Comparison of ENCODE assay signal across 25 cellular contexts in the genomic region with DNA sequence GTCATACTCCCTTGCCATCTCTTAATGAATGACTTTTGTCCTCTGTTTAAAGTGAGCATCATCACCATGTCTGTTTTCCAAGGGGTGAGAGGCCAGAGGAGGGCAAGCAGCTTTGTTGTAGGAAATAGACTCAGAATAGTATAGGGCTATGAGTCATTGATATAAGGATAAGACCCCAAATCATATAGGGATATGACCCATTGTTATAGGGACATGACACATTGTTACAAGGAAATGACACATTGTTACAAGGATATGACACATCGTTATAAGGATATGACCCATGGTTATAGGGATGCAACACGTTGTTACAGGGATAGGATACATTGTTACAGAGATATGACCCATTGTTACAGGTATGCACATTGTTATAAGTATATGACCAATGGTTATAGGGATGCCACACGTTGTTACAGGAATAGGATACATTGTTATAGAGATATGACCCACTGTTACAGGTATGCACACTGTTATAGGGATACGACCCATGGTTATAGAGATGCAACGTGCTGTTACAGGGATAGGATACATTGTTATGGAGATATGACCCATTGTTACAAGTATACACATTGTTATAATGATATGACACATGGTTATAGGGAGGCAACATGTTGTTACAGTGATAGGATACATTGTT.
"Had no signal": no experiment of that assay in that cellular context is flagged by ENCODE, and none has a peak within 500 bp of the region (broad histone marks: within the 10 kb centered on the region; RNA-seq: fewer than 3 reads in every experiment).

No MANE protein-coding gene starts in this region.

- DNase-seq: activated CD4-positive, alpha-beta T cell treated with anti-CD3 and anti-CD28 coated beads, Interleukin-2, amount 50 U/mL, for 1 hour; activated CD4-positive, CD25-positive, alpha-beta regulatory T cell; activated CD8-positive, alpha-beta T cell treated with anti-CD3 and anti-CD28 coated beads, Interleukin-2, amount 10 ng/mL, durations not matched to agents 7 days and 5 days; activated effector memory CD4-positive, alpha-beta T cell treated with Interleukin-2 at 50 U/mL for 16 hours; activated naive CD4-positive, alpha-beta T cell treated with anti-CD3 and anti-CD28 coated beads for 36 hours; activated T-cell treated with anti-CD3 and anti-CD28 coated beads, Interleukin-2, amount 50 U/mL, for 1 hour; colonic mucosa; dorsolateral prefrontal cortex; effector memory CD8-positive, alpha-beta T cell; gastrocnemius medialis; head of caudate nucleus; left cardiac atrium; ovary; stimulated activated CD4-positive, alpha-beta T cell treated with anti-CD3 and anti-CD28 coated beads, Interleukin-4, amount 100 ng/mL, for 24 hours; SW 1271; T-helper 17 cell; tibial artery had no signal

- H3K4me3 ChIP-seq: colonic mucosa, dorsolateral prefrontal cortex, esophagus muscularis mucosa, gastrocnemius medialis, ovary, prostate gland, tibial artery had no signal

- H3K36me3 Mint-ChIP-seq: memory B cell had no signal

- H3K4me1 Mint-ChIP-seq: memory B cell, nephron, T-helper 17 cell had no signal

- H3K4me3 Mint-ChIP-seq: activated CD8-positive, alpha-beta T cell treated with anti-CD3 and anti-CD28 coated beads, Interleukin-2, amount 10 ng/mL, durations not matched to agents 7 days and 5 days; activated naive CD4-positive, alpha-beta T cell treated with anti-CD3 and anti-CD28 coated beads for 36 hours; effector memory CD8-positive, alpha-beta T cell; memory B cell; nephron; stimulated activated naive CD8-positive, alpha-beta T cell treated with anti-CD3 and anti-CD28 coated beads, Interleukin-15, Interleukin-2, amounts not matched to agents 100 ng/mL and 50 ng/mL, for 24 hours; T-helper 17 cell had no signal

- FAIRE-seq: astrocyte, endothelial cell of umbilical vein, islet of Langerhans had no signal

- H3K9me3 Mint-ChIP-seq: memory B cell had no signal

- H3K27ac Mint-ChIP-seq: activated CD8-positive, alpha-beta T cell treated with anti-CD3 and anti-CD28 coated beads, Interleukin-2, amount 10 ng/mL, durations not matched to agents 7 days and 5 days; activated naive CD4-positive, alpha-beta T cell treated with anti-CD3 and anti-CD28 coated beads for 36 hours; effector memory CD8-positive, alpha-beta T cell; memory B cell; nephron; stimulated activated naive CD8-positive, alpha-beta T cell treated with anti-CD3 and anti-CD28 coated beads, Interleukin-15, Interleukin-2, amounts not matched to agents 100 ng/mL and 50 ng/mL, for 24 hours; T-helper 17 cell had no signal

- H3K27me3 Mint-ChIP-seq: stimulated activated naive CD8-positive, alpha-beta T cell treated with anti-CD3 and anti-CD28 coated beads, Interleukin-15, Interleukin-2, amounts not matched to agents 100 ng/mL and 50 ng/mL, for 24 hours had no signal
